Comparison of ENCODE assay signal across 2 cellular contexts in the genomic region with DNA sequence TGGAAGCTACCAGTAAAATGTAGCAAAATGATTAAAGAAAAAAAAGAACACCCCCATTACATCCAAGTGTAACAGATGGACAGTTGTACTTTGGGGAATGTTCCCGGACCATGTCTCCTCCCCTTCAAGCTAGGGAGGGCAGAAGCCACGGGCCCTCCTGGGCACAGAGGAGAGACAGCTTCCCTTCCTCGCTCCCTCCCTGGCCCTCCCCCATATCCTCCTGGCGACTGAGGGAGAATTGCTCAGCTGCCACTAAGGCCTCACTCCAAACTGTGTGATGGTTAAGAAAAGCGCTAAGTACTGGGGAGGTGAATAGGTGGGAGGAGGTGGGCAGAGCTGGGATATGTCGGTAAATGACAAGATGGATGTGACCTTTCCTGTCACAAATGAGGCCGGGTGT.
TF ChIP-seq lines count a peak whose summit lies in the region.

No MANE protein-coding gene starts in this region.

TF ChIP-seq in SK-N-SH, 30 proteins besides CTCF, POLR2A, EP300 and RAD21 (continued from another document):
- no peak for TF ChIP-seq GATA2 (CRISPR knock-in tag; IDR thresholded peaks at IDR 0.05)
- TF ChIP-seq, protein P1, sequence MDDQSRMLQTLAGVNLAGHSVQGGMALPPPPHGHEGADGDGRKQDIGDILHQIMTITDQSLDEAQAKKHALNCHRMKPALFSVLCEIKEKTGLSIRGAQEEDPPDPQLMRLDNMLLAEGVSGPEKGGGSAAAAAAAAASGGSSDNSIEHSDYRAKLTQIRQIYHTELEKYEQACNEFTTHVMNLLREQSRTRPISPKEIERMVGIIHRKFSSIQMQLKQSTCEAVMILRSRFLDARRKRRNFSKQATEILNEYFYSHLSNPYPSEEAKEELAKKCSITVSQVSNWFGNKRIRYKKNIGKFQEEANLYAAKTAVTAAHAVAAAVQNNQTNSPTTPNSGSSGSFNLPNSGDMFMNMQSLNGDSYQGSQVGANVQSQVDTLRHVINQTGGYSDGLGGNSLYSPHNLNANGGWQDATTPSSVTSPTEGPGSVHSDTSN (IDR thresholded peaks at IDR 0.05) = no peak
- no peak for TF ChIP-seq RXRA (IDR thresholded peaks at IDR 0.05; ENCODE audit: borderline replicate concordance, low read depth)
- TF ChIP-seq FOXM1 (IDR thresholded peaks at IDR 0.05; ENCODE audit: low read depth) = no peak
- TF ChIP-seq MXI1 (IDR thresholded peaks at IDR 0.05; ENCODE audit: low read depth, low read length) = no peak
- no peak for TF ChIP-seq NRF1 (IDR thresholded peaks at IDR 0.05; ENCODE audit: low read depth, low read length)
- no peak for TF ChIP-seq FOSL2 (IDR thresholded peaks at IDR 0.05; ENCODE audit: borderline replicate concordance, low read depth)
- TF ChIP-seq ELF1 (IDR thresholded peaks at IDR 0.05) = no peak
- no peak for TF ChIP-seq FOXJ3 (CRISPR knock-in tag; IDR thresholded peaks at IDR 0.05)
- no peak for TF ChIP-seq SIN3A (IDR thresholded peaks at IDR 0.05; ENCODE audit: borderline replicate concordance, low read depth, low read length)
- TF ChIP-seq TCF12 (IDR thresholded peaks at IDR 0.05) = no peak
- TF ChIP-seq REST (IDR thresholded peaks at IDR 0.05; ENCODE audit: low read depth, low read length) = no peak
- no peak for TF ChIP-seq YY1 (IDR thresholded peaks at IDR 0.05; ENCODE audit: low read depth)
- no peak for TF ChIP-seq IRF3 (IDR thresholded peaks at IDR 0.05; ENCODE audit: low read depth, low read length)

TF ChIP-seq in SK-N-SH treated with all-trans-retinoic acid at 6 μM for 48 hours, 23 proteins besides CTCF, POLR2A, EP300 and RAD21 (continued from another document):
- TF ChIP-seq PATZ1 (CRISPR knock-in tag; IDR thresholded peaks at IDR 0.05; ENCODE audit: borderline replicate concordance) (no peak), ZNF565 (CRISPR knock-in tag; conservative IDR thresholded peaks at IDR 0.05; ENCODE audit: low read depth) (no peak), ISL1 (CRISPR knock-in tag; IDR thresholded peaks at IDR 0.05) (no peak), RARB (CRISPR knock-in tag; IDR thresholded peaks at IDR 0.05) (no peak)
- TF ChIP-seq, protein P2, sequence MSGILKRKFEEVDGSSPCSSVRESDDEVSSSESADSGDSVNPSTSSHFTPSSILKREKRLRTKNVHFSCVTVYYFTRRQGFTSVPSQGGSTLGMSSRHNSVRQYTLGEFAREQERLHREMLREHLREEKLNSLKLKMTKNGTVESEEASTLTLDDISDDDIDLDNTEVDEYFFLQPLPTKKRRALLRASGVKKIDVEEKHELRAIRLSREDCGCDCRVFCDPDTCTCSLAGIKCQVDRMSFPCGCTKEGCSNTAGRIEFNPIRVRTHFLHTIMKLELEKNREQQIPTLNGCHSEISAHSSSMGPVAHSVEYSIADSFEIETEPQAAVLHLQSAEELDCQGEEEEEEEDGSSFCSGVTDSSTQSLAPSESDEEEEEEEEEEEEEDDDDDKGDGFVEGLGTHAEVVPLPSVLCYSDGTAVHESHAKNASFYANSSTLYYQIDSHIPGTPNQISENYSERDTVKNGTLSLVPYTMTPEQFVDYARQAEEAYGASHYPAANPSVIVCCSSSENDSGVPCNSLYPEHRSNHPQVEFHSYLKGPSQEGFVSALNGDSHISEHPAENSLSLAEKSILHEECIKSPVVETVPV (CRISPR knock-in tag; IDR thresholded peaks at IDR 0.05) = no peak
